19 cellular contexts compared by ENCODE assay signal in the genomic region with DNA sequence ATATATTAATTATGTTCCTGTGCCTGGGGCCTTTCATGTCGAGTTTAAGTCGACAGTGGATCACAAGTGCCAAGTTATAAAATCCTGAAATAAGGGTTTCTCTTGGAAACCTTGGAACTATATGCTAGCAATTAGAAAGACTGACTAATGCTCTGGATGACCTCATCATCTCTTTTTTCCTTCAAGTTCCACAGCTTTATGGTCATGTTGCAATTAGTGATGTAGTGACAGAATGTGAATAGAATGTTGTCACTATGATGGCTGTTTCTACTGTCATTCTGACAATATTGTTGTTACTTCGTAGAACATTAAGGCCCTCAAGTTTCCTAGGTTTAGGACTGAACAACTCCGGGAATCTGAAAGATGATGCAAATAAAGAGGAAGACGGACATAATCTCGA.
DNase-seq lines count a peak whose midpoint lies in the region; ATAC-seq and TF ChIP-seq lines count a peak whose summit lies in the region.
"Had no signal": no experiment of that assay in that cellular context is flagged by ENCODE, and none has a peak within 500 bp of the region (broad histone marks: within the 10 kb centered on the region; RNA-seq: fewer than 3 reads in every experiment).

No MANE protein-coding gene starts in this region.

- TF ChIP-seq CTCF in fibroblast of mammary gland (conservative IDR thresholded peaks at IDR 0.05; ENCODE audit: control insufficient read depth, insufficient read depth, low read depth, low read length) (no peak), retinal pigment epithelial cell (conservative IDR thresholded peaks at IDR 0.05; ENCODE audit: low read depth, low read length) (no peak)

- ATAC-seq in HG02571 (IDR thresholded peaks at IDR 0.05; ENCODE audit: unreplicated experiment) (no peak), HG02938 (IDR thresholded peaks at IDR 0.05; ENCODE audit: unreplicated experiment) (no peak)

- H3K4me3 ChIP-seq in fibroblast of mammary gland (ENCODE audit: control insufficient read depth, low read depth, low read length) (no peak overlapping the region), retinal pigment epithelial cell (ENCODE audit: low read length) (no peak overlapping the region)
- H3K4me3 ChIP-seq: HAP-1 had no signal

- DNase-seq in EH (ENCODE audit: low read depth) (peak; percentile 1), RKO (ENCODE audit: low spot score) (peak; percentile 52), fibroblast of mammary gland (ENCODE audit: low read depth) (peak; percentile 8), retinal pigment epithelial cell (ENCODE audit: low read depth) (peak; percentile 44), DMS53 (lab: John Stamatoyannopoulos, UW) (no peak)
- DNase-seq: ACHN; CD4-positive, alpha-beta memory T cell; KG1; NCI-H1092; NCI-H1694; NCI-H2107; NCI-H226; NCI-H526 treated with DMSO at 0.1 percent for 48 hours; NK-92 treated with Interleukin-12 subunit alpha and Interleukin-12 subunit beta, amount 100 ng/mL, for 24 hours; OCI-M1; SK-N-SH had no signal
